Comparison of ENCODE assay signal across 20 cellular contexts in the genomic region with DNA sequence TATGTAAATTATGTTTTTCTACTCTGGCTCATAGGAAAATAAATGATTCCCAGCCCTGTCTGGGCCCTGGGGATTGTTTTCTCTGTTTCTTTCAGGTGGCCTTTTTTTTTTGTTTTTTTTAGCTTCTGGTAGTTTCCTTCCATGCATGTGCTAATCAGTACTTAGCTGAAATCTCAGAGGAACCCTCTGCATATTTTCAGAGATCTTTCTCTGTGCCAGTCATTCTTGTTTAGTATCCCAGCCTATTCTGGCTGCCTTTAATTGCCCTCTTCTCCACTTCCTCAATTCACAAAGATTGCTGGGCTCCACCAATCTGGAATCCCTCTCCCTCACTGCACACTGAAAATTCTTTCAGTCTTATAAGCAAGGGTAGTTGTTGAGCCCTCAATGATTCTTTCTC. TPM values are rescaled to one million over a fixed set of nuclear protein-coding genes. Genes with fewer than 3 reads are reported as not detected.
DNase-seq lines count a peak whose midpoint lies in the region; ATAC-seq and TF ChIP-seq lines count a peak whose summit lies in the region.
"Had no signal": no experiment of that assay in that cellular context is flagged by ENCODE, and none has a peak within 500 bp of the region (broad histone marks: within the 10 kb centered on the region; RNA-seq: fewer than 3 reads in every experiment).

No MANE protein-coding gene starts in this region.

- H3K9me3 ChIP-seq in DOHH2 (ENCODE audit: control insufficient read depth, insufficient read depth, low read length) = no peaks in the 10 kb centered on the region
- H3K9me3 ChIP-seq: body of pancreas, testis had no signal

- intact Hi-C loops in activated CD4-positive, alpha-beta memory T cell treated with anti-CD3 and anti-CD28 coated beads for 36 hours (cut with micrococcal nuclease) = no loop called here

- TF ChIP-seq CTCF in DOHH2 (IDR thresholded peaks at IDR 0.05; ENCODE audit: low read depth, low read length, poor library complexity, severe bottlenecking) (no peak), HFFc6 (IDR thresholded peaks at IDR 0.05) (no peak), brain (conservative IDR thresholded peaks at IDR 0.05) (no peak), foreskin keratinocyte (conservative IDR thresholded peaks at IDR 0.05) (no peak)

- H3K27me3 ChIP-seq in DOHH2 (ENCODE audit: control insufficient read depth, low read length) (no peaks in the 10 kb centered on the region), foreskin keratinocyte (no peaks in the 10 kb centered on the region)
- H3K27me3 ChIP-seq: body of pancreas, testis had no signal

- no peak overlapping the region; the same call in 1 of the 2 replicates for H3K4me3 ChIP-seq in DOHH2 (ENCODE audit: low read length)
- H3K4me3 ChIP-seq: body of pancreas, testis had no signal

- peaks cover 4% of the 10 kb centered on the region; the same call in 1 of the 2 replicates for H3F3A ChIP-seq in DOHH2 (ENCODE audit: control insufficient read depth, insufficient read depth)

- H3K4me3 Mint-ChIP-seq in HFFc6 (no peak overlapping the region), brain (peak overlapping the region in 1 of 5 experiments; percentile 46), memory B cell (no peak overlapping the region)
- no peak overlapping the region for H3K4me3 Mint-ChIP-seq in activated CD4-positive, alpha-beta memory T cell treated with anti-CD3 and anti-CD28 coated beads for 36 hours
- H3K4me3 Mint-ChIP-seq: activated CD8-positive, alpha-beta memory T cell treated with anti-CD3 and anti-CD28 coated beads, Interleukin-2, amount 10 ng/mL, durations not matched to agents 7 days and 5 days; B cell had no signal

- H3K4me1 Mint-ChIP-seq in HFFc6 (ENCODE audit: low read depth) (peaks cover 25% of the 10 kb centered on the region), brain (peaks cover 48% of the 10 kb centered on the region), memory B cell (peaks cover 30% of the 10 kb centered on the region)
- H3K4me1 Mint-ChIP-seq in activated CD4-positive, alpha-beta memory T cell treated with anti-CD3 and anti-CD28 coated beads for 36 hours (ENCODE audit: low read depth) = peaks cover 53% of the 10 kb centered on the region

- peaks cover 92% of the 10 kb centered on the region for H3K79me2 ChIP-seq in DOHH2 (ENCODE audit: control insufficient read depth, low read length)

- H3K27me3 Mint-ChIP-seq in HFFc6 (ENCODE audit: insufficient read depth) (no peaks in the 10 kb centered on the region), brain (no peaks in the 10 kb centered on the region), memory B cell (no peaks in the 10 kb centered on the region)
- H3K27me3 Mint-ChIP-seq in activated CD4-positive, alpha-beta memory T cell treated with anti-CD3 and anti-CD28 coated beads for 36 hours = no peaks in the 10 kb centered on the region
- H3K27me3 Mint-ChIP-seq: activated CD8-positive, alpha-beta memory T cell treated with anti-CD3 and anti-CD28 coated beads, Interleukin-2, amount 10 ng/mL, durations not matched to agents 7 days and 5 days; B cell had no signal

- peak overlapping the region; percentile 41; the same call in 1 of the 2 replicates for H3K4me2 ChIP-seq in DOHH2 (ENCODE audit: low read length)

- no peaks in the 10 kb centered on the region for H3K9me2 ChIP-seq in DOHH2 (replicated peaks; ENCODE audit: control insufficient read depth, low read length)

- no peaks in the 10 kb centered on the region for H4K20me1 ChIP-seq in DOHH2 (ENCODE audit: control insufficient read depth, insufficient read depth, low read depth, low read length)

- ATAC-seq in memory B cell (ENCODE audit: low read depth) (no peak), foreskin keratinocyte (no peak)
- ATAC-seq: activated CD4-positive, CD25-positive, alpha-beta regulatory T cell treated with anti-CD3 and anti-CD28 coated beads, Interleukin-2, amount 50 U/mL, for 24 hours; activated CD8-positive, alpha-beta memory T cell treated with anti-CD3 and anti-CD28 coated beads, Interleukin-2, amount 10 ng/mL, durations not matched to agents 7 days and 5 days; body of pancreas had no signal

- H3K9me3 Mint-ChIP-seq in HFFc6 = no peaks in the 10 kb centered on the region
- peaks cover 0 to 16% (median 6%) of the 10 kb centered on the region in 5 experiments for H3K9me3 Mint-ChIP-seq in brain
- no peaks in the 10 kb centered on the region for H3K9me3 Mint-ChIP-seq in memory B cell
- H3K9me3 Mint-ChIP-seq in activated CD4-positive, alpha-beta memory T cell treated with anti-CD3 and anti-CD28 coated beads for 36 hours = no peaks in the 10 kb centered on the region

- peaks cover 84% of the 10 kb centered on the region for H3K36me3 ChIP-seq in DOHH2 (ENCODE audit: control insufficient read depth, low read length)

- CTCF ChIA-PET in activated CD4-positive, alpha-beta memory T cell treated with anti-CD3 and anti-CD28 coated beads for 36 hours (lab: Charles Lee) = no interaction called here

- H3K27ac Mint-ChIP-seq in HFFc6 = peak overlapping the region; percentile 1; the same call in 1 of the 2 replicates
- peak overlapping the region in 4 of 5 experiments; percentile 10 to 57 (median 24) for H3K27ac Mint-ChIP-seq in brain
- H3K27ac Mint-ChIP-seq in memory B cell = peak overlapping the region; percentile 37
- no peak overlapping the region for H3K27ac Mint-ChIP-seq in activated CD4-positive, alpha-beta memory T cell treated with anti-CD3 and anti-CD28 coated beads for 36 hours
- H3K27ac Mint-ChIP-seq: activated CD8-positive, alpha-beta memory T cell treated with anti-CD3 and anti-CD28 coated beads, Interleukin-2, amount 10 ng/mL, durations not matched to agents 7 days and 5 days; B cell had no signal

- H3K36me3 Mint-ChIP-seq in HFFc6 (ENCODE audit: low read depth) (peaks cover 27% of the 10 kb centered on the region), brain (peaks cover 90% of the 10 kb centered on the region), memory B cell (peaks cover 29% of the 10 kb centered on the region)
- H3K36me3 Mint-ChIP-seq in activated CD4-positive, alpha-beta memory T cell treated with anti-CD3 and anti-CD28 coated beads for 36 hours = peaks cover 38% of the 10 kb centered on the region

- H3K4me1 ChIP-seq in DOHH2 (ENCODE audit: control insufficient read depth, low read length) (peaks cover 35% of the 10 kb centered on the region), foreskin keratinocyte (no peaks in the 10 kb centered on the region)
- H3K4me1 ChIP-seq: testis had no signal

- POLR2A ChIA-PET in activated CD4-positive, alpha-beta memory T cell treated with anti-CD3 and anti-CD28 coated beads for 36 hours (lab: Charles Lee) = no interaction called here

- DNase-seq in HFFc6 = no peak
- no peak for DNase-seq in memory B cell (ENCODE audit: low spot score in 2 of 2)
- no peak for DNase-seq in NCI-H345 treated with DMSO at 0.1 percent for 48 hours (lab: John Stamatoyannopoulos, UW; ENCODE audit: unreplicated experiment)
- DNase-seq in activated CD4-positive, alpha-beta memory T cell treated with anti-CD3 and anti-CD28 coated beads for 36 hours = no peak
- DNase-seq in NK-92 treated with Interleukin-12 subunit alpha and Interleukin-12 subunit beta, amount 100 ng/mL, for 24 hours (lab: John Stamatoyannopoulos, UW) = no peak
- DNase-seq in foreskin keratinocyte = no peak
- DNase-seq: activated CD8-positive, alpha-beta memory T cell treated with anti-CD3 and anti-CD28 coated beads, Interleukin-2, amount 10 ng/mL, durations not matched to agents 7 days and 5 days; activated naive CD4-positive, alpha-beta T cell treated with Interleukin-2 at 50 U/mL for 16 hours; body of pancreas; DMS 273 treated with DMSO at 0.1 percent for 48 hours; foreskin melanocyte; NCI-H1092; NCI-H82; stimulated activated CD4-positive, alpha-beta T cell treated with anti-CD3 and anti-CD28 coated beads, Interleukin-1b, Interleukin-23, amount 100 ng/mL, for 48 hours; T-helper 2 cell; testis had no signal

- H3K27ac ChIP-seq in DOHH2 (ENCODE audit: low read depth, low read length) = no peak overlapping the region
- no peak overlapping the region for H3K27ac ChIP-seq in foreskin keratinocyte
- H3K27ac ChIP-seq: body of pancreas, testis had no signal

RNA-seq across cellular contexts. Expression of gene CNOT2, which starts 46.9 kb away (rescaled TPM):
- total RNA-seq in HFFc6 (2021; fragmentation: NEBNext Ultra II Directional; extraction: Animal tissue kit (Norgen Biotek cat#: 25700)) = 10 to 100 TPM; 45.0 to 54.2 (median 49.5) TPM
- polyA plus RNA-seq in brain (ENCODE audit: insufficient read depth, low read depth, low replicate concordance) = 42.9 TPM
- total RNA-seq in activated CD4-positive, alpha-beta memory T cell treated with anti-CD3 and anti-CD28 coated beads for 36 hours = 10 to 100 TPM; 58.4 to 58.5 TPM
- total RNA-seq in foreskin keratinocyte = 61.0 and 65.1 TPM in 2 replicates
- polyA plus RNA-seq in foreskin keratinocyte = 19.5 and 20.4 TPM in 2 replicates
